In the genomic region with DNA sequence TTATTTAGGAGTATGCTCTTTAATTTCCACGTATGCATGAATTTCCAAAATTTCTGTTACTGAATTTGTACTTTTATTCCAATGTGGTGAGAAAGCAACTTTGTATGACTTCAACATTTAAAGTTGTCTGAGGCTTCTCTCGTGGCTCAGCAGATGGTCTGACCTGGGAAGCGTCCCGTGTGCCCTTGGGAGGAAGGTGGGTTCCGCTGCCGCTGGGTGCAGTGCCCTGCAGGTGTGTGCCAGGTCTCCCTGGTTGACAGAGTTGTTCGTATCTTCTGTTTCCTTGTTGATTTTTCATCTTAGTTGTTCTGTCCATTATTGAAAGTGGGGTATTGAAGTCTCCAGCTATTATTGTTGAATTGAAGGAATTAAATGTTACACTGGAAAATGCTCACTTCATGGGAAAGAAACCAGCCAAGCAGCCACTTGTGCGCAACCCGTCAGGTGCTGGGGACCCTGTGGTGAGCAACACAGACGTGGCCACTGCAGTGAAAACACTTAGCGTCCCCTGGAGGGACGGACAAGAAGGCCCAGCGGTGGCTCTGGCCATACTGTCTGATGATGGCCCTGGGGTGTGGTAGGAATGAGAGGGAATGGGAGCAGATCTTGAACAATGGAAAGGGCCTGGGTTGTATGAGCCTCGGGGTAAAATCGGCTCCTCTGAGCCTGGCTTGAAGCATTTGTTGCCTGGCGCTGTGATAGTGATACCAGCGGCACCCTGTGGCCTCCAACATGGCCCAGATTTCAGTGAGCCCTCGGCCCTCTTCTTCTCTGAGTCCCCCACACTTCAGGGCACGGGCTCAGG, we compare ENCODE assay signal across 13 cellular contexts. TPM values are rescaled to one million over a fixed set of nuclear protein-coding genes. Genes with fewer than 3 reads are reported as not detected.
"Had no signal": no experiment of that assay in that cellular context is flagged by ENCODE, and none has a peak within 500 bp of the region (broad histone marks: within the 10 kb centered on the region; RNA-seq: fewer than 3 reads in every experiment).

No MANE protein-coding gene starts in this region.

- H3K9me3 Mint-ChIP-seq: activated naive CD4-positive, alpha-beta T cell treated with anti-CD3 and anti-CD28 coated beads for 36 hours had no signal

- H3K9me3 ChIP-seq: adrenal gland, upper lobe of left lung had no signal

- H3K4me3 Mint-ChIP-seq: activated naive CD4-positive, alpha-beta T cell treated with anti-CD3 and anti-CD28 coated beads for 36 hours had no signal

- H3K27ac ChIP-seq: adrenal gland, upper lobe of left lung had no signal

- H3K27ac Mint-ChIP-seq: activated naive CD4-positive, alpha-beta T cell treated with anti-CD3 and anti-CD28 coated beads for 36 hours had no signal

- DNase-seq: activated CD4-positive, alpha-beta T cell treated with anti-CD3 and anti-CD28 coated beads, Interleukin-2, amount 50 U/mL, for 1 hour; activated CD4-positive, CD25-positive, alpha-beta regulatory T cell; activated naive CD4-positive, alpha-beta T cell treated with anti-CD3 and anti-CD28 coated beads for 36 hours; dermis blood vessel endothelial cell; erythroblast; hippocampal formation; kidney glomerular epithelial cell; midbrain; small intestine; substantia nigra; upper lobe of left lung had no signal

RNA-seq across cellular contexts. Expression of gene KRTAP5-7, which starts 31.6 kb away (rescaled TPM):
- total RNA-seq: activated naive CD4-positive, alpha-beta T cell treated with anti-CD3 and anti-CD28 coated beads for 36 hours; dermis blood vessel endothelial cell had no signal

RNA-seq across cellular contexts. Expression of gene KRTAP5-8, which starts 42.3 kb away (rescaled TPM):
- total RNA-seq: activated naive CD4-positive, alpha-beta T cell treated with anti-CD3 and anti-CD28 coated beads for 36 hours; dermis blood vessel endothelial cell; T-helper 2 cell treated with Interferon-gamma antibody and Interleukin-4, amounts not matched to agents 100 ng/mL and 5 ng/mL, for 36 hours had no signal

RNA-seq across cellular contexts. Expression of gene KRTAP5-9, which starts 52.7 kb away (rescaled TPM):
- total RNA-seq: activated naive CD4-positive, alpha-beta T cell treated with anti-CD3 and anti-CD28 coated beads for 36 hours; dermis blood vessel endothelial cell had no signal
